Comparison of ENCODE assay signal across 20 cellular contexts in genomic region chrX:13955095-13955647, GRCh38.
"Had no signal": no experiment of that assay in that cellular context is flagged by ENCODE, and none has a peak within 500 bp of the region (broad histone marks: within the 10 kb centered on the region; RNA-seq: fewer than 3 reads in every experiment).

No MANE protein-coding gene starts in this region.

- H3K36me3 Mint-ChIP-seq: activated naive CD8-positive, alpha-beta T cell treated with anti-CD3 and anti-CD28 coated beads, Interleukin-2, amount 10 ng/mL, durations not matched to agents 7 days and 5 days had no signal

- H3K4me1 Mint-ChIP-seq: central memory CD8-positive, alpha-beta T cell; stimulated activated memory B cell treated with anti-CD40 and anti-IgM and Interleukin-4, amounts not matched to agents 10 μg/mL and 1 μg/mL and 100 μg/mL, for 72 hours had no signal

- DNase-seq: activated CD4-positive, alpha-beta T cell treated with anti-CD3 and anti-CD28 coated beads for 48 hours; activated CD4-positive, CD25-positive, alpha-beta regulatory T cell; activated CD8-positive, alpha-beta T cell treated with anti-CD3 and anti-CD28 coated beads for 36 hours; activated naive CD4-positive, alpha-beta T cell treated with Interleukin-2 at 50 U/mL for 16 hours; activated naive CD8-positive, alpha-beta T cell treated with anti-CD3 and anti-CD28 coated beads, Interleukin-2, amount 10 ng/mL, durations not matched to agents 7 days and 5 days; activated T-cell treated with anti-CD3 and anti-CD28 coated beads, Interleukin-2, amount 50 U/mL, for 24 hours; colonic mucosa; erythroblast; gastrocnemius medialis; heart left ventricle; left ventricle myocardium inferior; mammary epithelial cell; midbrain; right lobe of liver; stimulated activated CD4-positive, alpha-beta T cell treated with anti-CD3 and anti-CD28 coated beads, Interleukin-4, amount 100 ng/mL, for 4 hours; T-cell had no signal

- H3K27me3 ChIP-seq: colonic mucosa, gastrocnemius medialis, right lobe of liver had no signal

- H3K4me3 Mint-ChIP-seq: activated CD8-positive, alpha-beta T cell treated with anti-CD3 and anti-CD28 coated beads for 36 hours; activated naive CD8-positive, alpha-beta T cell treated with anti-CD3 and anti-CD28 coated beads, Interleukin-2, amount 10 ng/mL, durations not matched to agents 7 days and 5 days; activated T-cell treated with anti-CD3 and anti-CD28 coated beads, Interleukin-2, amount 50 U/mL, for 24 hours; central memory CD8-positive, alpha-beta T cell; stimulated activated memory B cell treated with anti-CD40 and anti-IgM and Interleukin-4, amounts not matched to agents 10 μg/mL and 1 μg/mL and 100 μg/mL, for 72 hours; T-cell had no signal

- H3K27ac Mint-ChIP-seq: activated CD8-positive, alpha-beta T cell treated with anti-CD3 and anti-CD28 coated beads for 36 hours; activated naive CD8-positive, alpha-beta T cell treated with anti-CD3 and anti-CD28 coated beads, Interleukin-2, amount 10 ng/mL, durations not matched to agents 7 days and 5 days; activated T-cell treated with anti-CD3 and anti-CD28 coated beads, Interleukin-2, amount 50 U/mL, for 24 hours; activated T-helper 2 cell treated with anti-CD3 and anti-CD28 coated beads, Interferon-gamma antibody, Interleukin-2, Interleukin-4, amounts not matched to agents 10 μg/mL and 5 μg/mL and 100 μg/mL, durations not matched to agents 14 hours and 24 hours and 36 hours; stimulated activated memory B cell treated with anti-CD40 and anti-IgM and Interleukin-4, amounts not matched to agents 10 μg/mL and 1 μg/mL and 100 μg/mL, for 72 hours; T-cell had no signal

- ATAC-seq: activated CD8-positive, alpha-beta T cell treated with anti-CD3 and anti-CD28 coated beads for 36 hours; gastrocnemius medialis; heart left ventricle; right lobe of liver; stimulated activated memory B cell treated with anti-CD40 and anti-IgM and Interleukin-4, amounts not matched to agents 10 μg/mL and 1 μg/mL and 100 μg/mL, for 72 hours; T-cell had no signal

- H3K4me2 ChIP-seq: smooth muscle cell had no signal

- H3K9me3 ChIP-seq: colonic mucosa, gastrocnemius medialis, heart left ventricle, left ventricle myocardium inferior, right lobe of liver had no signal

- H3K27ac ChIP-seq: colonic mucosa, gastrocnemius medialis, heart left ventricle, left ventricle myocardium inferior, right lobe of liver had no signal

- H3K4me1 ChIP-seq: colonic mucosa, gastrocnemius medialis, heart left ventricle, left ventricle myocardium inferior, right lobe of liver had no signal

- H3K4me3 ChIP-seq: colonic mucosa, gastrocnemius medialis, heart left ventricle, left ventricle myocardium inferior, right lobe of liver, smooth muscle cell had no signal

- H3K36me3 ChIP-seq: colonic mucosa, gastrocnemius medialis, heart left ventricle, left ventricle myocardium inferior, right lobe of liver had no signal

- H3K9me3 Mint-ChIP-seq: activated CD8-positive, alpha-beta T cell treated with anti-CD3 and anti-CD28 coated beads for 36 hours; activated naive CD8-positive, alpha-beta T cell treated with anti-CD3 and anti-CD28 coated beads, Interleukin-2, amount 10 ng/mL, durations not matched to agents 7 days and 5 days; activated T-cell treated with anti-CD3 and anti-CD28 coated beads, Interleukin-2, amount 50 U/mL, for 24 hours; activated T-helper 2 cell treated with anti-CD3 and anti-CD28 coated beads, Interferon-gamma antibody, Interleukin-2, Interleukin-4, amounts not matched to agents 10 μg/mL and 5 μg/mL and 100 μg/mL, durations not matched to agents 14 hours and 24 hours and 36 hours had no signal
